In the genomic region with DNA sequence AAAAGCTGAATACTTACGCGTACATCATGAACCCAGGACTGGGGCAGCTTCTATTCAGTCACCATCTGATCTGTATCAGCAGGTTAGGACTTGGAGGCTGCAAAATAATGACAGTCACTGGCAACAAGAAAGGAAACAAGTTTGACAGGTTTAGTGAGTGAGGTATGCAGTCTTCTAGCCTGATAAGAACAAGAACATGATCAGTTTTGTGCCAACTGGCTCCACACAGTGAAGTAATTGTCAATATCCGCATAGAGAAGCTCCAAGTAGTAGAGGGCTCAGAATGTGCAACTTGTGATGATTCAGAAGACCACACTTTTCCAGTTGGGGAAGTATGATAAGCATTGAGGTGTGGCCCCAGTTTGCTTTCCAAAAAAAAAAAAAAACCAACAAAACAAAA, we compare ENCODE assay signal across 20 cellular contexts. TPM values are rescaled to one million over a fixed set of nuclear protein-coding genes. Genes with fewer than 3 reads are reported as not detected.
A peak's percentile ranks its signal among the peaks of the same experiment; 100 is the strongest.
DNase-seq lines count a peak whose midpoint lies in the region; ATAC-seq and TF ChIP-seq lines count a peak whose summit lies in the region.
"Had no signal": no experiment of that assay in that cellular context is flagged by ENCODE, and none has a peak within 500 bp of the region (broad histone marks: within the 10 kb centered on the region; RNA-seq: fewer than 3 reads in every experiment).

Gene TMPRSS11F, minus strand, starts transcription at position 77 of the 400 bp plus-strand sequence. Its CDS starts 49 bp downstream, at position 28.

- no peak within 1 kb of the TSS for H3K14ac ChIP-seq in H9 (ENCODE audit: insufficient read depth, low read length)

- no peaks in the 10 kb centered on the region for H3K36me3 ChIP-seq in prostate gland
- H3K36me3 ChIP-seq: esophagus muscularis mucosa had no signal

- no peaks in the 10 kb centered on the region for H3K27me3 Mint-ChIP-seq in H9 (ENCODE audit: low read depth)
- no peaks in the 10 kb centered on the region for H3K27me3 Mint-ChIP-seq in activated T-cell treated with anti-CD3 and anti-CD28 coated beads, Interleukin-2, amount 50 U/mL, for 4 hours (ENCODE audit: low read depth)
- H3K27me3 Mint-ChIP-seq: brain had no signal

- no peak within 1 kb of the TSS for H3K4me3 ChIP-seq in prostate gland
- H3K4me3 ChIP-seq: esophagus muscularis mucosa, SK-N-MC had no signal

- no peak within 1 kb of the TSS for H3K4me2 ChIP-seq in H9 (ENCODE audit: insufficient read depth, insufficient read length, low read length)

- TF ChIP-seq POLR2A in erythroblast (IDR thresholded peaks at IDR 0.05; ENCODE audit: low read length) = no peak
- TF ChIP-seq POLR2A in prostate gland (IDR thresholded peaks at IDR 0.05) = no peak

- no peak within 1 kb of the TSS for H3K27ac Mint-ChIP-seq in H9
- H3K27ac Mint-ChIP-seq: activated naive CD8-positive, alpha-beta T cell; brain had no signal

- H2BK20ac ChIP-seq in H9 (ENCODE audit: low read depth, low read length, poor library complexity, severe bottlenecking) = no peak within 1 kb of the TSS

- H3K27me3 ChIP-seq in H9 (ENCODE audit: insufficient read depth, low read length) = no peaks in the 10 kb centered on the region
- H3K27me3 ChIP-seq in prostate gland (replicated peaks; ENCODE audit: insufficient read depth) = no peaks in the 10 kb centered on the region
- H3K27me3 ChIP-seq: esophagus muscularis mucosa had no signal

- ATAC-seq in GM21737 (IDR thresholded peaks at IDR 0.05; ENCODE audit: unreplicated experiment) = no peak
- no peak for ATAC-seq in activated T-cell treated with anti-CD3 and anti-CD28 coated beads, Interleukin-2, amount 50 U/mL, for 4 hours
- ATAC-seq: right cardiac atrium had no signal

- H3K9me3 Mint-ChIP-seq in H9 = peaks cover 0 to 16% of the 10 kb centered on the region in 2 experiments; a peak in 3 of 5 replicates
- peaks cover 13% of the 10 kb centered on the region for H3K9me3 Mint-ChIP-seq in activated T-cell treated with anti-CD3 and anti-CD28 coated beads, Interleukin-2, amount 50 U/mL, for 4 hours

- H3K9me3 ChIP-seq in H9 (ENCODE audit: control insufficient read depth, low read depth, low read length) (no peaks in the 10 kb centered on the region), prostate gland (no peaks in the 10 kb centered on the region)

- H3K18ac ChIP-seq in H9 (ENCODE audit: insufficient read length, low read depth, low read length) = no peak within 1 kb of the TSS

- H2BK15ac ChIP-seq in H9 (ENCODE audit: low read depth, low read length) = no peak within 1 kb of the TSS

- H3K4ac ChIP-seq in H9 (ENCODE audit: low read depth, low read length) = no peak within 1 kb of the TSS

- H2BK12ac ChIP-seq in H9 (ENCODE audit: insufficient read length, low read depth, low read length) = no peak within 1 kb of the TSS

- H3K9ac ChIP-seq in H9 (ENCODE audit: extremely low read depth, insufficient read length, low read length) = no peak within 1 kb of the TSS

- H2AK5ac ChIP-seq in H9 (ENCODE audit: insufficient read length, low read length) = no peak within 1 kb of the TSS

- H4K5ac ChIP-seq in H9 (ENCODE audit: insufficient read length, low read depth, low read length) = no peak within 1 kb of the TSS

- no peak within 1 kb of the TSS for H3T11ph ChIP-seq in H9 (ENCODE audit: low read length)

- H3K4me1 ChIP-seq in H9 (ENCODE audit: insufficient read depth, low read length) (peaks cover 4% of the 10 kb centered on the region; the same call in 1 of the 2 replicates), prostate gland (replicated peaks) (no peaks in the 10 kb centered on the region)
- H3K4me1 ChIP-seq: esophagus muscularis mucosa had no signal

- no peak within 1 kb of the TSS for H2BK5ac ChIP-seq in H9 (ENCODE audit: insufficient read length, low read length)

- H2BK120ac ChIP-seq in H9 (ENCODE audit: low read depth, low read length, poor library complexity, severe bottlenecking) = no peak within 1 kb of the TSS

- no peaks in the 10 kb centered on the region for H3K23me2 ChIP-seq in H9 (ENCODE audit: insufficient read length, low read depth, low read length, poor library complexity, severe bottlenecking)

- no peaks in the 10 kb centered on the region for H4K20me1 ChIP-seq in H9 (ENCODE audit: control insufficient read depth, insufficient read depth, insufficient read length)

- no peak within 1 kb of the TSS for H4K91ac ChIP-seq in H9 (ENCODE audit: insufficient read length, low read depth, low read length)

- H3K36me3 Mint-ChIP-seq in H9 (ENCODE audit: insufficient read depth in 1 of 3, low read depth in 3 of 3) = peaks cover 0 to 6% (median 0%) of the 10 kb centered on the region in 3 experiments; a peak in 4 of 7 replicates
- H3K36me3 Mint-ChIP-seq in activated T-cell treated with anti-CD3 and anti-CD28 coated beads, Interleukin-2, amount 50 U/mL, for 4 hours (ENCODE audit: insufficient read depth) = no peaks in the 10 kb centered on the region
- H3K36me3 Mint-ChIP-seq: activated naive CD8-positive, alpha-beta T cell; brain had no signal

- no CpG with 5 or more reads among the region's 3 CpGs for WGBS in H9 (ENCODE audit: extremely low coverage, insufficient read length, low lambda C conversion rate)
- 31% methylated on average over 3 of the region's 3 CpGs for WGBS in prostate gland

- no peak within 1 kb of the TSS for H3K23ac ChIP-seq in H9 (ENCODE audit: insufficient read length, low read depth, low read length)

- intact Hi-C loops in prostate gland (cut with DNase I) = no loop called here

- peaks cover 6 to 9% of the 10 kb centered on the region in 2 experiments for H3K4me1 Mint-ChIP-seq in H9
- H3K4me1 Mint-ChIP-seq in activated T-cell treated with anti-CD3 and anti-CD28 coated beads, Interleukin-2, amount 50 U/mL, for 4 hours (ENCODE audit: low read depth) = no peaks in the 10 kb centered on the region
- H3K4me1 Mint-ChIP-seq: brain had no signal

- DNase-seq in H9 = no peak
- DNase-seq in NCI-H526 treated with DMSO at 0.1 percent for 48 hours (lab: John Stamatoyannopoulos, UW) = peak; percentile 6
- DNase-seq in erythroblast (lab: John Stamatoyannopoulos, UW) = peak; percentile 75 to 80
- peak; percentile 74 for DNase-seq in prostate gland (ENCODE audit: low spot score)
- DNase-seq in NCI-H2081 (lab: John Stamatoyannopoulos, UW) = no peak
- DNase-seq in GM19240 (ENCODE audit: insufficient read length, low spot score) = no peak
- no peak for DNase-seq in activated T-cell treated with anti-CD3 and anti-CD28 coated beads, Interleukin-2, amount 50 U/mL, for 4 hours
- DNase-seq: activated CD4-positive, alpha-beta T cell treated with anti-CD3 and anti-CD28 coated beads, Interleukin-2, amount 50 U/mL, for 1 hour; COR-L47; GDM1; glutamatergic neuron; MV-4-11; NCI-H345; right cardiac atrium; T1000 had no signal

- H4K8ac ChIP-seq in H9 (replicated peaks; ENCODE audit: insufficient read length, low read depth, low read length) = no peak within 1 kb of the TSS

- no peak within 1 kb of the TSS for H3K56ac ChIP-seq in H9 (ENCODE audit: insufficient read length, low read depth, low read length)

- H3K27ac ChIP-seq in H9 (ENCODE audit: insufficient read length, low read depth, low read length) (no peak within 1 kb of the TSS), prostate gland (peak within 1 kb of the TSS in 1 of 2 donors; percentile 27)
- H3K27ac ChIP-seq: esophagus muscularis mucosa, SK-N-MC had no signal

- no peak within 1 kb of the TSS for H3K4me3 Mint-ChIP-seq in H9
- no peak within 1 kb of the TSS for H3K4me3 Mint-ChIP-seq in activated T-cell treated with anti-CD3 and anti-CD28 coated beads, Interleukin-2, amount 50 U/mL, for 4 hours
- H3K4me3 Mint-ChIP-seq: activated naive CD8-positive, alpha-beta T cell; brain had no signal

- H3K79me2 ChIP-seq in H9 (ENCODE audit: insufficient read depth, low read length) = no peaks in the 10 kb centered on the region

- peak within 1 kb of the TSS; percentile 56 for H2AFZ ChIP-seq in H9 (ENCODE audit: low read length)

- no peaks in the 10 kb centered on the region for H3K79me1 ChIP-seq in H9 (ENCODE audit: insufficient read depth, low read depth, low read length, poor library complexity, severe bottlenecking)

- TF ChIP-seq CTCF in H9 (conservative IDR thresholded peaks at IDR 0.05) (no peak), prostate gland (IDR thresholded peaks at IDR 0.05) (no peak)

RNA-seq across cellular contexts. Expression of gene TMPRSS11F, which starts in this region (rescaled TPM):
- not detected in 2 replicates for total RNA-seq in H9 (2021)
- total RNA-seq in prostate gland = under 1 TPM; 0.34 to 0.46 TPM
- not detected for total RNA-seq in activated T-cell treated with anti-CD3 and anti-CD28 coated beads, Interleukin-2, amount 50 U/mL, for 4 hours
- total RNA-seq: esophagus muscularis mucosa, right cardiac atrium had no signal

Comparison
In these comparisons a context has a peak if more than half of its experiments do, and no peak if none do; other contexts are left out.
1. Peak in DNase-seq in prostate gland; RNA of the gene not detected or under 1 TPM.
2. DNase-seq: peak in NCI-H526 treated with DMSO at 0.1 percent for 48 hours (single experiment) and erythroblast (2 of 2); none in H9 (single experiment), NCI-H2081 (0 of 2), GM19240 (single experiment) and activated T-cell treated with anti-CD3 and anti-CD28 coated beads, Interleukin-2, amount 50 U/mL, for 4 hours (single experiment).